Comparison of ENCODE assay signal across 19 cellular contexts in the genomic region with DNA sequence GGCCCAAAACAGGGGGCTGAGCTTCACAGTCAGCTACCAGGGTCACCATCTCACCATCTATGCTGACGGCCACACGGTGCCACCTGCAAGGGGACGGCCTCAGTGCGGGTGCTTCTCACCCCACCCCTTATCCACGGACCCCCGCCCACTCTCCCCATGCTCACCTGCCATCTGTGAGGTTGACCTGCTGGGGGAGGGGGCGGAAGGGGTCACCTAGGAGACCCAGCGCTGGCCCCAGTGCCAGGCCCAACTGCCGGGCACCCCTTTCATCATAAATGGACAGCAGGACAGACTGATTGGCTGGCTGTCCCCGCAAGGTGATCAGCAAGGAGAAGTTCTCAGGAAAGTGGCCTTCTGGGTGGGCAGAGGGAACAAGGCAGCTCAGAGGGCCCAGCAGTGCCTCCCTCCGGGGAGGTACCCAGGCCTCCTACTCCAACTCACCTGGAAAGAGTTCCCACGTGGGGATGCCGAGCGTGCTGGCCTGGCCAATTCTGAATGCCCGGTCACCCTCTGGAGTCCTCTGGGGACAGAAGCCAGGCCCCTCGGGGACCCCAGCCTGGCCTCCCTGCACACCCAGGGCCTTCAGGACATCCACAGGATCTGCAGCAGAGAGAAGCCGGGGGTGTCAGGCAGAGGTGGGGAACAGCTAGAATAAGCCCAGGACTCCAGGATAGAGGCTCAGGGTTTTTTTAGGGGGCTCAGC. TPM values are rescaled to one million over a fixed set of nuclear protein-coding genes. Genes with fewer than 3 reads are reported as not detected.
DNase-seq lines count a peak whose midpoint lies in the region; ATAC-seq and TF ChIP-seq lines count a peak whose summit lies in the region.
"Had no signal": no experiment of that assay in that cellular context is flagged by ENCODE, and none has a peak within 500 bp of the region (broad histone marks: within the 10 kb centered on the region; RNA-seq: fewer than 3 reads in every experiment).

No MANE protein-coding gene starts in this region.

- TF ChIP-seq CTCF in heart left ventricle (IDR thresholded peaks at IDR 0.05) (no peak), coronary artery (IDR thresholded peaks at IDR 0.05) (no peak), psoas muscle (IDR thresholded peaks at IDR 0.05) (no peak)

- TF ChIP-seq POLR2A in heart left ventricle (IDR thresholded peaks at IDR 0.05), result no peak

- no peaks in the 10 kb centered on the region for H3K9me3 ChIP-seq in heart left ventricle
- no peaks in the 10 kb centered on the region for H3K9me3 ChIP-seq in psoas muscle

- H3K27me3 ChIP-seq in heart left ventricle (peaks cover 6 to 56% (median 23%) of the 10 kb centered on the region in 9 donors), psoas muscle (ENCODE audit: insufficient read depth in 3 of 3, low read length in 2 of 3) (peaks cover 0 to 27% (median 13%) of the 10 kb centered on the region in 3 donors)

- no peak for DNase-seq in heart left ventricle
- no peak for DNase-seq in left ventricle myocardium superior
- no peak for DNase-seq in coronary artery (ENCODE audit: low spot score)
- DNase-seq in psoas muscle, result no peak
- DNase-seq in islet precursor cell, result no peak
- DNase-seq in NCI-H526 (lab: John Stamatoyannopoulos, UW), result no peak
- no peak for DNase-seq in foreskin melanocyte
- DNase-seq: activated CD4-positive, alpha-beta T cell treated with anti-CD3 and anti-CD28 coated beads for 4 hours; activated effector memory CD4-positive, alpha-beta T cell treated with Interleukin-2 at 50 U/mL for 16 hours; NCI-H187 treated with DMSO at 0.1 percent for 48 hours; NCI-H526 treated with DMSO at 0.1 percent for 48 hours; RPMI8226; stimulated activated CD4-positive, alpha-beta T cell treated with anti-CD3 and anti-CD28 coated beads, Interleukin-4, amount 100 ng/mL, for 4 hours; stimulated activated naive CD4-positive, alpha-beta T cell had no signal

- peak overlapping the region in 7 of 12 donors; percentile 3 to 30 (median 14) for H3K4me3 ChIP-seq in heart left ventricle
- H3K4me3 ChIP-seq in coronary artery, result peak overlapping the region; percentile 38
- peak overlapping the region; percentile 7 for H3K4me3 ChIP-seq in psoas muscle
- H3K4me3 ChIP-seq in urinary bladder (ENCODE audit: low read depth, low read length), result no peak overlapping the region

- intact Hi-C loops in heart left ventricle (cut with DNase I) (loop anchor here in 4 of 10 donors (5.0 to 10.0 kb wide), 4 partner anchors 58 to 73 kb away; no protein-coding TSS in a partner anchor), left ventricle myocardium superior (cut with micrococcal nuclease) (no loop called here), psoas muscle (cut with DNase I) (no loop called here)

- H3K27ac ChIP-seq in heart left ventricle, result peak overlapping the region; percentile 55 to 90 (median 78)
- H3K27ac ChIP-seq in coronary artery, result peak overlapping the region; percentile 60 to 89
- no peak overlapping the region for H3K27ac ChIP-seq in psoas muscle
- H3K27ac ChIP-seq in urinary bladder (ENCODE audit: low read depth), result peak overlapping the region; percentile 68
- H3K27ac ChIP-seq: KMS-11 had no signal

- H3K36me3 ChIP-seq in heart left ventricle, result peaks cover 0 to 44% (median 0%) of the 10 kb centered on the region in 9 donors
- no peaks in the 10 kb centered on the region for H3K36me3 ChIP-seq in psoas muscle (ENCODE audit: insufficient read depth in 1 of 2, low read depth in 1 of 2)
- H3K36me3 ChIP-seq in urinary bladder (ENCODE audit: insufficient read depth), result no peaks in the 10 kb centered on the region

- ATAC-seq in heart left ventricle, result no peak
- ATAC-seq in left ventricle myocardium superior, result no peak
- no peak for ATAC-seq in psoas muscle

- 50 to 81% (median 73%) methylated on average over 7 to 17 of the region's 17 CpGs for WGBS in heart left ventricle, 4 donors
- WGBS in psoas muscle, 3 donors, result 64 to 76% (median 70%) methylated on average over 15 to 17 of the region's 17 CpGs
- WGBS in urinary bladder, result 61% methylated on average over 17 of the region's 17 CpGs

- peaks cover 0 to 53% (median 9%) of the 10 kb centered on the region in 12 donors for H3K4me1 ChIP-seq in heart left ventricle
- no peaks in the 10 kb centered on the region for H3K4me1 ChIP-seq in psoas muscle
- H3K4me1 ChIP-seq in urinary bladder (ENCODE audit: insufficient read depth), result no peaks in the 10 kb centered on the region

RNA-seq across cellular contexts. Expression of gene COL5A3, which starts 4.5 kb away (rescaled TPM):
- total RNA-seq in heart left ventricle (10 to 100 TPM in 6 of 9 donors, 1 to 10 TPM in 3; 5.0 to 34.1 (median 11.6) TPM), left ventricle myocardium superior (9.6 TPM), psoas muscle (10 to 100 TPM in 1 of 4 donors, 1 to 10 TPM in 3; 3.7 to 10.6 (median 8.0) TPM), urinary bladder (19.6 TPM)
- polyA plus RNA-seq in heart left ventricle (10 to 100 TPM; 13.6 to 18.7 TPM), psoas muscle (1 to 10 TPM; 4.6 to 8.9 (median 8.5) TPM), urinary bladder (18.3 TPM)

RNA-seq across cellular contexts. Expression of gene RDH8, which starts 7.5 kb away (rescaled TPM):
- total RNA-seq in heart left ventricle (not detected), left ventricle myocardium superior (not detected), psoas muscle (not detected), urinary bladder (not detected)
- polyA plus RNA-seq in heart left ventricle (not detected), psoas muscle (not detected), urinary bladder (not detected)
- total RNA-seq: glomerular endothelial cell; kidney epithelial cell; T-helper 1 cell treated with Interleukin-12 subunit alpha and Interleukin-12 subunit beta and Interleukin-4 antibody, amounts not matched to agents 30 ng/mL and 1 ng/mL, for 36 hours had no signal
